25 cellular contexts compared by ENCODE assay signal in the genomic region with DNA sequence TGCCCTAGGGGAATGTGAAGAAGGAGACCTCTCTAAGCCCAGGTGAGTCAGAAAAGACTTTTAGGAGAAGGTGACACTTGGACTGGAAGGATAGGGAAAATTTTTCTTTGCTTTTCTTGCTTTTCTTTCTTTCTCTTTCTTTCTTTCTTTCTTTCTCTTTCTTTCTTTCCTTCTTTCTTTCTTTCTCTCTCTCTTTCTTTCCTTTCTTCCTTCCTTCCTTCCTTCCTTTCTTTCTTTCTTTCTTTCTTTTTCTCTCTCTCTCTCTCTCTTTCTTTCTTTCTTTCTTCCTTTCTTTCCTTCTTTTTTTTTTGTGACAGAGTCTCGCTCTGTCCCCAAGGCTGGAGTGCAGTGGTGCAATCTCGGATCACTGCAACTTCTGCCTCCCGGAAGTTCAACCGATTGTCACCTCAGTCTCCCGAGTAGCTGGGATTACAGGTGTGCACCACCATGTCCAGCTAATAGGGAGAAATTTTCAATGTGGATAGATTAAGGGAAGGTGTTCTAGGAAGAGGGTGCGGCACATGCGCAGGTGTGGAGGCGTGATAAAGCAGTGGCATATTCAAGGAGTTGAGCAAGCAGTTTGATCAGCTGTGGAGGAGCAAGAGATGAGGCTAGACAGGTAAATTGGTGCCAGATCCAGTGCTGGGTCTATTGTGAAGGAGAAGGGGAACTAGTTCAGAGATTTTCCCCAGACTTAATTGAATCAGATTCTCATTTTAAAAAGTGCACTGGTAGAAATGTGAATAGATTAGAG. TPM values are rescaled to one million over a fixed set of nuclear protein-coding genes. Genes with fewer than 3 reads are reported as not detected.
DNase-seq lines count a peak whose midpoint lies in the region; ATAC-seq, FAIRE-seq and TF ChIP-seq lines count a peak whose summit lies in the region.
"Had no signal": no experiment of that assay in that cellular context is flagged by ENCODE, and none has a peak within 500 bp of the region (broad histone marks: within the 10 kb centered on the region; RNA-seq: fewer than 3 reads in every experiment).

No MANE protein-coding gene starts in this region.

- CTCF ChIA-PET in HEK293 (lab: Yijun Ruan, JAX): interaction anchor here (1.6 to 1.7 kb wide), 2 partner anchors 24 to 133 kb away, joined by 4 to 8 read pairs; no protein-coding TSS in a partner anchor
- CTCF ChIA-PET in K562 (lab: Yijun Ruan, JAX; ENCODE audit: low intra/inter-chr PET ratio): interaction anchor here (0.6 kb wide), 1 partner anchor 25 kb away, joined by 3 read pairs; no protein-coding TSS in a partner anchor

- H3K36me3 ChIP-seq in HEK293 (ENCODE audit: control insufficient read depth in 2 of 2, insufficient read depth in 1 of 2, low read length in 2 of 2): no peaks in the 10 kb centered on the region
- no peaks in the 10 kb centered on the region for H3K36me3 ChIP-seq in K562 (ENCODE audit: control insufficient read depth, insufficient read depth, low read length)
- H3K36me3 ChIP-seq: BE2C, BLaER1 had no signal

- TF ChIP-seq CTCF in HEK293 (tag by site-specific recombination; IDR thresholded peaks at IDR 0.05) (no peak), K562 (IDR thresholded peaks at IDR 0.05 in 2 of 3, conservative IDR thresholded peaks at IDR 0.05 in 1 of 3; ENCODE audit: insufficient read depth in 2 of 3, low read depth in 1 of 3, low read length in 3 of 3) (no peak), neural crest cell (conservative IDR thresholded peaks at IDR 0.05) (no peak), osteocyte (IDR thresholded peaks at IDR 0.05) (no peak)

- H3K27ac ChIP-seq in HEK293 (ENCODE audit: extremely low read depth, low read depth, low read length): no peak overlapping the region
- no peak overlapping the region for H3K27ac ChIP-seq in K562 (ENCODE audit: extremely low read depth, low read depth, low read length)
- H3K27ac ChIP-seq: 22Rv1, A549, BLaER1 had no signal

- DNase-seq in K562 (ENCODE audit: extremely low read depth in 1 of 4, low spot score in 3 of 4) (no peak), neural crest cell (ENCODE audit: low read depth, low spot score) (no peak), osteocyte (ENCODE audit: extremely low spot score, unreplicated experiment) (no peak), SHP77 (lab: John Stamatoyannopoulos, UW) (no peak)
- DNase-seq: BE2C; C1 segment of cervical spinal cord; CD4-positive, alpha-beta memory T cell; CD4-positive, CD25-positive, alpha-beta regulatory T cell; CD8-positive, alpha-beta memory T cell; COR-L47; DMS 273 treated with DMSO at 0.1 percent for 48 hours; DMS153; DMS53; DMS79; DND-41; EL; GDM1 had no signal

- no peak overlapping the region for H3K4me3 ChIP-seq in HEK293 (ENCODE audit: low read depth, low read length)
- H3K4me3 ChIP-seq in K562: no peak overlapping the region
- H3K4me3 ChIP-seq: A549, BLaER1, GM12878 had no signal

- no peak overlapping the region for H3K4me2 ChIP-seq in K562 (ENCODE audit: insufficient read depth, low read length)
- H3K4me2 ChIP-seq: A549, BLaER1 had no signal

- H3K36me3 Mint-ChIP-seq in neural crest cell (ENCODE audit: low read depth) (no peaks in the 10 kb centered on the region), osteocyte (ENCODE audit: unreplicated experiment) (no peaks in the 10 kb centered on the region)
- H3K36me3 Mint-ChIP-seq: CD14-positive monocyte; CD4-positive, alpha-beta memory T cell; CD4-positive, CD25-positive, alpha-beta regulatory T cell; CD8-positive, alpha-beta memory T cell had no signal

- no peak overlapping the region for H3K9ac ChIP-seq in K562 (ENCODE audit: insufficient read depth in 1 of 2, low read depth in 2 of 2, low read length in 2 of 2)
- H3K9ac ChIP-seq: BLaER1 had no signal

- no peaks in the 10 kb centered on the region for H3K9me1 ChIP-seq in K562 (ENCODE audit: control insufficient read depth, insufficient read depth, low read length)

- intact Hi-C loops in K562 (cut with micrococcal nuclease): no loop called here

- H3K27ac Mint-ChIP-seq in neural crest cell (ENCODE audit: unreplicated experiment): peak overlapping the region; percentile 44
- H3K27ac Mint-ChIP-seq in osteocyte (ENCODE audit: unreplicated experiment): no peak overlapping the region
- H3K27ac Mint-ChIP-seq: CD4-positive, alpha-beta memory T cell; CD4-positive, CD25-positive, alpha-beta regulatory T cell; CD8-positive, alpha-beta memory T cell had no signal

- no peak for TF ChIP-seq RAD21 in K562 (CRISPR knock-in tag; conservative IDR thresholded peaks at IDR 0.05 in 1 of 2, IDR thresholded peaks at IDR 0.05 in 1 of 2)

- H3K9me3 ChIP-seq in HEK293 (ENCODE audit: control insufficient read depth, insufficient read depth, low read depth, low read length) (no peaks in the 10 kb centered on the region), K562 (replicated peaks; ENCODE audit: control insufficient read depth, insufficient read depth, low read depth, low read length) (no peaks in the 10 kb centered on the region)
- H3K9me3 ChIP-seq: A549, BE2C, BLaER1 had no signal

- TF ChIP-seq EP300 in K562 (IDR thresholded peaks at IDR 0.05; ENCODE audit: low read length): no peak

- no peaks in the 10 kb centered on the region for H3K79me2 ChIP-seq in K562 (ENCODE audit: control insufficient read depth, insufficient read depth, low read length)

- POLR2A ChIA-PET in HEK293 (lab: Yijun Ruan, JAX) (no interaction called here), K562 (lab: Yijun Ruan, JAX) (interaction anchor here (1.1 kb wide), 1 partner anchor 16 kb away, joined by 3 read pairs; no protein-coding TSS in a partner anchor)

- no peaks in the 10 kb centered on the region for H3K27me3 ChIP-seq in K562 (ENCODE audit: control insufficient read depth in 2 of 2, insufficient read depth in 2 of 2, low read length in 2 of 2)
- H3K27me3 ChIP-seq: BE2C, BLaER1 had no signal

- H3K4me1 ChIP-seq in HEK293 (ENCODE audit: control insufficient read depth, insufficient read depth, low read length) (no peaks in the 10 kb centered on the region), K562 (replicated peaks in 1 of 2; ENCODE audit: control insufficient read depth in 2 of 2, insufficient read depth in 2 of 2, low read length in 2 of 2) (peaks cover 0 to 18% of the 10 kb centered on the region in 2 experiments; a peak in 3 of 5 replicates)
- H3K4me1 ChIP-seq: A549, BE2C, BLaER1 had no signal

- H3K9me3 Mint-ChIP-seq in neural crest cell (peaks cover 3% of the 10 kb centered on the region), osteocyte (ENCODE audit: unreplicated experiment) (no peaks in the 10 kb centered on the region)
- H3K9me3 Mint-ChIP-seq: CD4-positive, alpha-beta memory T cell; CD8-positive, alpha-beta memory T cell had no signal

- H3K4me3 Mint-ChIP-seq in neural crest cell (no peak overlapping the region), osteocyte (ENCODE audit: unreplicated experiment) (no peak overlapping the region)
- H3K4me3 Mint-ChIP-seq: CD14-positive monocyte; CD4-positive, alpha-beta memory T cell; CD4-positive, CD25-positive, alpha-beta regulatory T cell; CD8-positive, alpha-beta memory T cell had no signal

- no TSS peak for BruUV-seq in K562 (replicated peaks; lab: Mats Ljungman, UMichigan)

- no peak for ATAC-seq in K562
- ATAC-seq: A549, GM12878 had no signal

- FAIRE-seq in K562 (lab: Jason Lieb, UNC): no peak
- FAIRE-seq: A549, GM12878, GM12892, GM18507 had no signal

- H4K20me1 ChIP-seq in K562 (replicated peaks; ENCODE audit: control insufficient read depth, insufficient read depth, low read length): no peaks in the 10 kb centered on the region
- H4K20me1 ChIP-seq: BLaER1 had no signal

- no peak for TF ChIP-seq POLR2A in K562 (conservative IDR thresholded peaks at IDR 0.05)

- 26% methylated on average over 7 of the region's 8 CpGs for WGBS in K562 (ENCODE audit: insufficient coverage, low coverage, missing lambda C conversion rate)

- H3K27me3 Mint-ChIP-seq in neural crest cell (ENCODE audit: low read depth) (no peaks in the 10 kb centered on the region), osteocyte (ENCODE audit: unreplicated experiment) (peaks cover 2% of the 10 kb centered on the region)

- H3K4me1 Mint-ChIP-seq in neural crest cell (peaks cover 3% of the 10 kb centered on the region), osteocyte (ENCODE audit: unreplicated experiment) (peaks cover 3% of the 10 kb centered on the region)
- H3K4me1 Mint-ChIP-seq: CD14-positive monocyte; CD4-positive, alpha-beta memory T cell; CD4-positive, CD25-positive, alpha-beta regulatory T cell; CD8-positive, alpha-beta memory T cell had no signal

- in situ Hi-C loops in K562 (cut with MboI): no loop called here

- H2AFZ ChIP-seq in K562 (ENCODE audit: low read depth, low read length): no peak overlapping the region

TF ChIP-seq in HEK293, 187 proteins besides CTCF, POLR2A, EP300 and RAD21 (continues in another document):
- no peak for TF ChIP-seq ZNF747 (tag by site-specific recombination; IDR thresholded peaks at IDR 0.05)
- TF ChIP-seq ZNF335 (tag by site-specific recombination; conservative IDR thresholded peaks at IDR 0.05): no peak

TF ChIP-seq in K562, 482 proteins besides CTCF, POLR2A, EP300 and RAD21 (continues in another document):
- TF ChIP-seq CBX1 (IDR thresholded peaks at IDR 0.05; ENCODE audit: low read depth): no peak
- no peak for TF ChIP-seq NCOA1 (IDR thresholded peaks at IDR 0.05; ENCODE audit: low read depth)
- no peak for TF ChIP-seq DIDO1 (tag; IDR thresholded peaks at IDR 0.05; ENCODE audit: low read depth)
- no peak for TF ChIP-seq HNRNPH1 (optimal IDR thresholded peaks at IDR 0.05; ENCODE audit: low read depth, low read length)

RNA-seq across cellular contexts. Expression of a gene that starts 40.4 kb away (rescaled TPM):
- total RNA-seq in K562 (2011; cell fraction: chromatin; rRNA removed; ENCODE audit: low replicate concordance): 16.5 and 29.7 TPM in 2 replicates
- total RNA-seq in K562 (2011; cell fraction: nucleolus; rRNA removed): 11.6 and 13.0 TPM in 2 replicates
- 17.2 and 29.8 TPM in 2 replicates for total RNA-seq in K562 (2011; cell fraction: nucleoplasm; rRNA removed)
- 6.7 and 11.0 TPM in 2 replicates for total RNA-seq in K562 (2014; rRNA removed)
- total RNA-seq in K562 (2014; rRNA removed; fragmentation: Illumina TruSeq; extraction: Trizol): 10.7 and 11.7 TPM in 2 replicates
- total RNA-seq in K562 (2015; rRNA removed; fragmentation: Illumina TruSeq; extraction: Trizol): 7.3 and 8.8 TPM in 2 replicates
- 15.2 TPM in 2 replicates for total RNA-seq in K562 (2021)
- polyA plus RNA-seq in K562 (2011; rRNA removed): 17.7 and 18.9 TPM in 2 replicates
- 9.2 and 11.6 TPM in 2 replicates for polyA plus RNA-seq in K562 (2011; cell fraction: cytosol; rRNA removed)
- polyA plus RNA-seq in K562 (2011; cell fraction: nucleus; rRNA removed): 12.3 and 13.0 TPM in 2 replicates
- 8.0 and 11.8 TPM in 2 replicates for polyA plus RNA-seq in K562 (2012)
- polyA plus RNA-seq in K562 (2014; fragmentation: Illumina TruSeq; extraction: Trizol): 9.6 and 11.1 TPM in 2 replicates
- polyA plus RNA-seq in K562 (2014; fragmentation: Nextera tagmentation; extraction: Ambion mirVana): 1 to 10 TPM; 3.1 to 4.0 TPM
- 11.5 and 12.6 TPM in 2 replicates for polyA plus RNA-seq in K562 (2014; rRNA removed)
- polyA minus RNA-seq in K562 (2011; rRNA and poly(A)+ RNA removed): 14.3 TPM in 2 replicates
- polyA minus RNA-seq in K562 (2011; cell fraction: cytosol; rRNA and poly(A)+ RNA removed): 3.5 and 7.0 TPM in 2 replicates
- 9.4 and 13.0 TPM in 2 replicates for polyA minus RNA-seq in K562 (2011; cell fraction: nucleus; rRNA and poly(A)+ RNA removed)
- total RNA-seq in neural crest cell: 46.6 TPM in 2 replicates
- total RNA-seq in osteocyte: 9.2 and 10.3 TPM in 2 replicates
